13 cellular contexts compared by ENCODE assay signal in the genomic region with DNA sequence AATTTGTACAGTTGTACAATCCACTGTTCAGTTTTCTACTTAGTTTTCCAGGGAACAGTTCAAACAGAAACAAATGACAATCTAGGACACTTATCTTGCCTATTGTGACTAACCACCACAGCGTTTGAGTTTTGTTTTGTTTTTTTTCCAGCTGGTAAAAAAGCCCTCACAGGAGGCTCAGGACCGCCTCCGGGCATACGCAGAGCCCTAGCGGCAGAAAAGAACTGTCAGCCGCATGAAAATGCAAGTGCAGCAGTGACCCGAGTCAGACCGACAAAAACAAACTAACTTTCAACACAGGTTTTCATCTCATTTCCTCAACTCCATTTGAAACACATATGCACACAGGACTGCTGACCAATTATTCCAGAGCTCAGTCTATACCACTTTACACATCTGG.
DNase-seq lines count a peak whose midpoint lies in the region; ATAC-seq and TF ChIP-seq lines count a peak whose summit lies in the region.
"Had no signal": no experiment of that assay in that cellular context is flagged by ENCODE, and none has a peak within 500 bp of the region (broad histone marks: within the 10 kb centered on the region; RNA-seq: fewer than 3 reads in every experiment).

No MANE protein-coding gene starts in this region.

- peak overlapping the region in 1 of 4 donors; percentile 26 for H3K27ac ChIP-seq in esophagus muscularis mucosa (replicated peaks in 1 of 4)

- POLR2A ChIA-PET in HEK293T (lab: Yijun Ruan, JAX) = no interaction called here

- no peaks in the 10 kb centered on the region for H3K9me3 ChIP-seq in esophagus muscularis mucosa

- DNase-seq in HEK293T (ENCODE audit: extremely low spot score) (peak; percentile 32), NCI-H526 treated with DMSO at 0.1 percent for 48 hours (lab: John Stamatoyannopoulos, UW) (peak; percentile 91), esophagus muscularis mucosa (ENCODE audit: extremely low spot score) (peak; percentile 74), renal cortical epithelial cell (ENCODE audit: low read depth) (peak; percentile 49), nucleus accumbens (lab: John Stamatoyannopoulos, UW) (no peak)
- DNase-seq: amniotic stem cell; DMS53; erythroblast; MV-4-11; naive thymus-derived CD4-positive, alpha-beta T cell had no signal

- intact Hi-C loops in esophagus muscularis mucosa (cut with DNase I) = no loop called here

- TF ChIP-seq EP300 in esophagus muscularis mucosa (IDR thresholded peaks at IDR 0.05) = no peak

- CTCF ChIA-PET in HEK293T (lab: Yijun Ruan, JAX) = interaction anchor here (0.7 to 1.2 kb wide), 4 partner anchors 12 to 80 kb away, joined by 3 to 4 read pairs (median 3); no protein-coding TSS in a partner anchor

- ATAC-seq in HG02852 (IDR thresholded peaks at IDR 0.05; ENCODE audit: unreplicated experiment) (no peak), HG03135 (IDR thresholded peaks at IDR 0.05; ENCODE audit: unreplicated experiment) (no peak)
- ATAC-seq: naive thymus-derived CD4-positive, alpha-beta T cell; stimulated activated memory B cell treated with anti-CD40 and anti-IgM and Interleukin-4, amounts not matched to agents 10 μg/mL and 1 μg/mL and 100 μg/mL, for 72 hours had no signal

- TF ChIP-seq POLR2A in esophagus muscularis mucosa (IDR thresholded peaks at IDR 0.05; ENCODE audit: low read depth) = no peak

- no peak overlapping the region for H3K4me3 ChIP-seq in esophagus muscularis mucosa

- H3K36me3 ChIP-seq in esophagus muscularis mucosa = peaks cover 0 to 22% (median 0%) of the 10 kb centered on the region in 4 donors

- peak in 1 of 3 experiments; percentile 47 for TF ChIP-seq CTCF in esophagus muscularis mucosa (IDR thresholded peaks at IDR 0.05)

- peaks cover 6 to 31% (median 22%) of the 10 kb centered on the region in 4 donors for H3K4me1 ChIP-seq in esophagus muscularis mucosa

- 40% methylated on average over 8 of the region's 8 CpGs for WGBS in esophagus muscularis mucosa

- H3K27me3 ChIP-seq in esophagus muscularis mucosa = no peaks in the 10 kb centered on the region

TF ChIP-seq in HEK293T, 16 proteins besides CTCF, POLR2A, EP300 and RAD21:
- TF ChIP-seq SP1 (IDR thresholded peaks at IDR 0.05) = no peak
- TF ChIP-seq FOXK2 (IDR thresholded peaks at IDR 0.05) = no peak
- TF ChIP-seq ELF4 (IDR thresholded peaks at IDR 0.05) = no peak
- TF ChIP-seq ZNF384 (IDR thresholded peaks at IDR 0.05) = no peak
- TF ChIP-seq HDGF (IDR thresholded peaks at IDR 0.05; ENCODE audit: borderline replicate concordance) = no peak
- no peak for TF ChIP-seq NFRKB (IDR thresholded peaks at IDR 0.05)
TF ChIP-seq in HEK293T: peak in this region for 0.

Comparison
In these comparisons a context has a peak if more than half of its experiments do, and no peak if none do; other contexts are left out.
1. DNase-seq: peak in HEK293T (single experiment), NCI-H526 treated with DMSO at 0.1 percent for 48 hours (single experiment), esophagus muscularis mucosa (single experiment) and renal cortical epithelial cell (single experiment); none in nucleus accumbens (0 of 56).